Comparison of ENCODE assay signal across 9 cellular contexts in the genomic region with DNA sequence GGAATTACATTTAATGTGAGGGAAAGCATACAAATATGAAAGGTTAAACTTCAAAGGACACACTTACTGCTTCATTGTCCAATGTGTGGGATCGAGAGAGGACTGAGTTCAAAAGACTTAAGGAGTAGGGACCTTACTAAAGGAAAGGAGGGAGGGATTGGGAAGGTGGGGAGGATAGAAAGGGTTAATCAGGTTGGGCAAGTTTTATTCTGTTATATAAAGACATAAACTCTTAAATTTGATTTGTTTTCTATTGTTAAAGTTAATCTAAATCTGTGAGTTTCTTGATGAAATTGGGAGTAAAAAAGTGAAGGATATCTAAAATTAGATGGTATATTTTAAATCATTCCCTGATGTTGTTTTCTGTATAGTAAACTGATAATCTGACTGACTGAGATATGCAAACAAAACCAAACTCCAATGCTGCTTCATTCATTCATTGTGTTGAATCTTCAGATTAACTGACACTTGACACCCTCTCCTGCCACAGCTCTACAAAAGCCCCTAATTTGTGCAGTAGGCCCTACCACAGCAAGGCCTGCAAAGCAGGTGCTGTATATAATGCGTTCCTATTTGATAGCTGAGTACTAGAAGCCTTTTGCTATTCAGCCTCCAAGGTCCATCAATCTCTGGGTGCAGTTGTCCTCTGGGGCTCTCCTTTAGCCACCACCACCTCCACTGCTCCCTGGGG. TPM values are rescaled to one million over a fixed set of nuclear protein-coding genes. Genes with fewer than 3 reads are reported as not detected.
DNase-seq lines count a peak whose midpoint lies in the region; ATAC-seq, FAIRE-seq and TF ChIP-seq lines count a peak whose summit lies in the region.
"Had no signal": no experiment of that assay in that cellular context is flagged by ENCODE, and none has a peak within 500 bp of the region (broad histone marks: within the 10 kb centered on the region; RNA-seq: fewer than 3 reads in every experiment).

No MANE protein-coding gene starts in this region.

- peak overlapping the region in 1 of 4 donors; percentile 64 for H3K4me3 ChIP-seq in pancreas

- no peaks in the 10 kb centered on the region for H3K27me3 ChIP-seq in pancreas

- H3K4me3 Mint-ChIP-seq in activated CD4-positive, alpha-beta T cell treated with anti-CD3 and anti-CD28 coated beads, Interleukin-2, amount 10 ng/mL, durations not matched to agents 7 days and 5 days: peak overlapping the region; percentile 72
- H3K4me3 Mint-ChIP-seq in activated T-helper 17 cell treated with anti-CD3 and anti-CD28 coated beads, Interleukin-2, amount 50 U/mL, for 72 hours: peak overlapping the region; percentile 96
- peak overlapping the region; percentile 99 for H3K4me3 Mint-ChIP-seq in stimulated activated memory B cell treated with anti-CD40 and anti-IgM and Interleukin-4, amounts not matched to agents 10 μg/mL and 1 μg/mL and 100 μg/mL, for 72 hours

- no peak for ATAC-seq in activated T-helper 17 cell treated with anti-CD3 and anti-CD28 coated beads, Interleukin-2, amount 50 U/mL, for 72 hours (replicated peaks)
- ATAC-seq in stimulated activated memory B cell treated with anti-CD40 and anti-IgM and Interleukin-4, amounts not matched to agents 10 μg/mL and 1 μg/mL and 100 μg/mL, for 72 hours: no peak
- ATAC-seq in GM19328 (IDR thresholded peaks at IDR 0.05; ENCODE audit: unreplicated experiment) (no peak), HG02938 (IDR thresholded peaks at IDR 0.05; ENCODE audit: unreplicated experiment) (no peak), pancreas (no peak)

- CTCF ChIA-PET in activated CD4-positive, alpha-beta T cell treated with anti-CD3 and anti-CD28 coated beads, Interleukin-2, amount 10 ng/mL, durations not matched to agents 7 days and 5 days (lab: Charles Lee): interaction anchor here (1.0 to 1.9 kb wide), 3 partner anchors 8 to 13 kb away, joined by 4 to 6 read pairs (median 5); no protein-coding TSS in a partner anchor

- peaks cover 9% of the 10 kb centered on the region for H3K36me3 Mint-ChIP-seq in activated CD4-positive, alpha-beta T cell treated with anti-CD3 and anti-CD28 coated beads, Interleukin-2, amount 10 ng/mL, durations not matched to agents 7 days and 5 days (ENCODE audit: low read depth)
- H3K36me3 Mint-ChIP-seq in activated T-helper 17 cell treated with anti-CD3 and anti-CD28 coated beads, Interleukin-2, amount 50 U/mL, for 72 hours (ENCODE audit: low read depth): peaks cover 11% of the 10 kb centered on the region
- peaks cover 7% of the 10 kb centered on the region for H3K36me3 Mint-ChIP-seq in stimulated activated memory B cell treated with anti-CD40 and anti-IgM and Interleukin-4, amounts not matched to agents 10 μg/mL and 1 μg/mL and 100 μg/mL, for 72 hours

- no peak overlapping the region for H3K27ac ChIP-seq in pancreas

- WGBS in pancreas, 2 donors: 90 to 98% methylated on average over 2 of the region's 2 CpGs

- no peaks in the 10 kb centered on the region for H3K27me3 Mint-ChIP-seq in activated CD4-positive, alpha-beta T cell treated with anti-CD3 and anti-CD28 coated beads, Interleukin-2, amount 10 ng/mL, durations not matched to agents 7 days and 5 days
- H3K27me3 Mint-ChIP-seq in activated T-helper 17 cell treated with anti-CD3 and anti-CD28 coated beads, Interleukin-2, amount 50 U/mL, for 72 hours: no peaks in the 10 kb centered on the region
- no peaks in the 10 kb centered on the region for H3K27me3 Mint-ChIP-seq in stimulated activated memory B cell treated with anti-CD40 and anti-IgM and Interleukin-4, amounts not matched to agents 10 μg/mL and 1 μg/mL and 100 μg/mL, for 72 hours

- peak overlapping the region; percentile 90 for H3K27ac Mint-ChIP-seq in activated CD4-positive, alpha-beta T cell treated with anti-CD3 and anti-CD28 coated beads, Interleukin-2, amount 10 ng/mL, durations not matched to agents 7 days and 5 days
- H3K27ac Mint-ChIP-seq in activated T-helper 17 cell treated with anti-CD3 and anti-CD28 coated beads, Interleukin-2, amount 50 U/mL, for 72 hours: peak overlapping the region; percentile 82
- H3K27ac Mint-ChIP-seq in stimulated activated memory B cell treated with anti-CD40 and anti-IgM and Interleukin-4, amounts not matched to agents 10 μg/mL and 1 μg/mL and 100 μg/mL, for 72 hours: peak overlapping the region; percentile 94

- no peaks in the 10 kb centered on the region for H3K36me3 ChIP-seq in pancreas

- POLR2A ChIA-PET in activated CD4-positive, alpha-beta T cell treated with anti-CD3 and anti-CD28 coated beads, Interleukin-2, amount 10 ng/mL, durations not matched to agents 7 days and 5 days (lab: Charles Lee): no interaction called here

- DNase-seq in activated CD4-positive, alpha-beta T cell treated with anti-CD3 and anti-CD28 coated beads, Interleukin-2, amount 10 ng/mL, durations not matched to agents 7 days and 5 days: no peak
- DNase-seq in activated CD4-positive, alpha-beta T cell treated with anti-CD3 and anti-CD28 coated beads for 4 hours: no peak
- DNase-seq in NCI-H1105 (lab: John Stamatoyannopoulos, UW) (peak; percentile 51), pancreas (no peak)

- H3K4me1 ChIP-seq in pancreas: peaks cover 0 to 15% (median 0%) of the 10 kb centered on the region in 3 donors

- FAIRE-seq in pancreas (lab: Jason Lieb, UNC): no peak

- peaks cover 74% of the 10 kb centered on the region for H3K4me1 Mint-ChIP-seq in activated CD4-positive, alpha-beta T cell treated with anti-CD3 and anti-CD28 coated beads, Interleukin-2, amount 10 ng/mL, durations not matched to agents 7 days and 5 days
- H3K4me1 Mint-ChIP-seq in activated T-helper 17 cell treated with anti-CD3 and anti-CD28 coated beads, Interleukin-2, amount 50 U/mL, for 72 hours: peaks cover 39% of the 10 kb centered on the region
- H3K4me1 Mint-ChIP-seq in stimulated activated memory B cell treated with anti-CD40 and anti-IgM and Interleukin-4, amounts not matched to agents 10 μg/mL and 1 μg/mL and 100 μg/mL, for 72 hours: peaks cover 67% of the 10 kb centered on the region

- TF ChIP-seq CTCF in pancreas (IDR thresholded peaks at IDR 0.05): no peak

- H3K9me3 Mint-ChIP-seq in activated CD4-positive, alpha-beta T cell treated with anti-CD3 and anti-CD28 coated beads, Interleukin-2, amount 10 ng/mL, durations not matched to agents 7 days and 5 days: no peaks in the 10 kb centered on the region
- no peaks in the 10 kb centered on the region for H3K9me3 Mint-ChIP-seq in activated T-helper 17 cell treated with anti-CD3 and anti-CD28 coated beads, Interleukin-2, amount 50 U/mL, for 72 hours
- H3K9me3 Mint-ChIP-seq in stimulated activated memory B cell treated with anti-CD40 and anti-IgM and Interleukin-4, amounts not matched to agents 10 μg/mL and 1 μg/mL and 100 μg/mL, for 72 hours: no peaks in the 10 kb centered on the region

- no peaks in the 10 kb centered on the region for H3K9me3 ChIP-seq in pancreas

- intact Hi-C loops in pancreas (cut with DNase I): no loop called here

RNA-seq across cellular contexts. Expression of gene UBE2J1, which starts 1.3 kb away (rescaled TPM):
- 10 to 100 TPM; 25.9 to 30.9 TPM for total RNA-seq in activated CD4-positive, alpha-beta T cell treated with anti-CD3 and anti-CD28 coated beads, Interleukin-2, amount 10 ng/mL, durations not matched to agents 7 days and 5 days
- total RNA-seq in activated T-helper 17 cell treated with anti-CD3 and anti-CD28 coated beads, Interleukin-2, amount 50 U/mL, for 72 hours: 10 to 100 TPM; 18.1 to 25.4 TPM
- total RNA-seq in pancreas: 10 to 100 TPM; 22.0 to 33.7 (median 29.9) TPM
- polyA plus RNA-seq in pancreas: 10 to 100 TPM; 15.0 to 18.7 TPM

RNA-seq across cellular contexts. Expression of gene GABRR2, which starts 38.7 kb away (rescaled TPM):
- total RNA-seq in activated CD4-positive, alpha-beta T cell treated with anti-CD3 and anti-CD28 coated beads, Interleukin-2, amount 10 ng/mL, durations not matched to agents 7 days and 5 days: under 1 TPM; 0.30 to 0.77 TPM
- total RNA-seq in activated T-helper 17 cell treated with anti-CD3 and anti-CD28 coated beads, Interleukin-2, amount 50 U/mL, for 72 hours: under 1 TPM; 0.64 to 0.71 TPM
- total RNA-seq in pancreas: under 1 TPM in 5 of 6 donors, not detected in 1; 0.14 to 0.75 (median 0.31) TPM
- under 1 TPM; 0.23 to 0.27 TPM for polyA plus RNA-seq in pancreas
- total RNA-seq: HT1080 had no signal

RNA-seq across cellular contexts. Expression of gene RRAGD, which starts 58.2 kb away (rescaled TPM):
- total RNA-seq in activated CD4-positive, alpha-beta T cell treated with anti-CD3 and anti-CD28 coated beads, Interleukin-2, amount 10 ng/mL, durations not matched to agents 7 days and 5 days: 1 to 10 TPM; 8.8 TPM
- total RNA-seq in activated T-helper 17 cell treated with anti-CD3 and anti-CD28 coated beads, Interleukin-2, amount 50 U/mL, for 72 hours: 10 to 100 TPM in 1 of 2 donors, 1 to 10 TPM in 1; 8.8 to 22.3 TPM
- total RNA-seq in pancreas: 10 to 100 TPM in 4 of 6 donors, 1 to 10 TPM in 2; 7.6 to 15.4 (median 12.1) TPM
- polyA plus RNA-seq in pancreas: 1 to 10 TPM; 2.8 to 6.2 TPM
